ENCODE assay signal across 8 cellular contexts in genomic region chr9:2872307-2872940, GRCh38. TPM values are rescaled to one million over a fixed set of nuclear protein-coding genes. Genes with fewer than 3 reads are reported as not detected.
DNase-seq lines count a peak whose midpoint lies in the region; ATAC-seq and TF ChIP-seq lines count a peak whose summit lies in the region.
"Had no signal": no experiment of that assay in that cellular context is flagged by ENCODE, and none has a peak within 500 bp of the region (broad histone marks: within the 10 kb centered on the region; RNA-seq: fewer than 3 reads in every experiment).

No MANE protein-coding gene starts in this region.

- H3K4me3 ChIP-seq in GM06990 (replicated peaks; ENCODE audit: low read depth, low read length) (no peak overlapping the region), body of pancreas (no peak overlapping the region), upper lobe of right lung (no peak overlapping the region)
- H3K4me3 ChIP-seq: SK-N-MC had no signal

- WGBS in body of pancreas, 2 donors, result 12 to 13% methylated on average over 6 of the region's 6 CpGs

- H3K27ac ChIP-seq in body of pancreas (no peak overlapping the region), upper lobe of right lung (no peak overlapping the region)
- H3K27ac ChIP-seq: SK-N-MC had no signal

- no peaks in the 10 kb centered on the region for H3K4me1 ChIP-seq in body of pancreas
- H3K4me1 ChIP-seq in upper lobe of right lung, result no peaks in the 10 kb centered on the region

- TF ChIP-seq CTCF in GM06990 (IDR thresholded peaks at IDR 0.05; ENCODE audit: insufficient read depth, low read length, poor library complexity, severe bottlenecking), result peak; percentile 30
- peak in 6 of 7 experiments; percentile 9 to 58 (median 36) for TF ChIP-seq CTCF in body of pancreas (IDR thresholded peaks at IDR 0.05)
- no peak for TF ChIP-seq CTCF in upper lobe of right lung (IDR thresholded peaks at IDR 0.05)

- no peaks in the 10 kb centered on the region for H3K36me3 ChIP-seq in GM06990 (ENCODE audit: control insufficient read depth, insufficient read depth, low read length)
- no peaks in the 10 kb centered on the region for H3K36me3 ChIP-seq in body of pancreas (replicated peaks in 1 of 2; ENCODE audit: insufficient read depth in 1 of 2, low read depth in 2 of 2)
- H3K36me3 ChIP-seq in upper lobe of right lung, result no peaks in the 10 kb centered on the region

- intact Hi-C loops in body of pancreas (cut with DNase I), result loop anchor here (10.0 kb wide), 1 partner anchor 312 kb away; no protein-coding TSS in a partner anchor
- intact Hi-C loops in upper lobe of right lung (cut with DNase I), result no loop called here

- no peak for TF ChIP-seq POLR2A in body of pancreas (IDR thresholded peaks at IDR 0.05)

- ATAC-seq in body of pancreas (no peak), HG03354 (IDR thresholded peaks at IDR 0.05; ENCODE audit: poor library complexity, severe bottlenecking, unreplicated experiment) (no peak), upper lobe of right lung (no peak)

- H3K27me3 ChIP-seq in GM06990 (replicated peaks; ENCODE audit: control insufficient read depth, insufficient read depth, low read length) (no peaks in the 10 kb centered on the region; the same call in none of the 2 replicates), body of pancreas (no peaks in the 10 kb centered on the region), upper lobe of right lung (peaks cover 4% of the 10 kb centered on the region)

- H3K9me3 ChIP-seq in body of pancreas (no peaks in the 10 kb centered on the region), upper lobe of right lung (no peaks in the 10 kb centered on the region)

- no peak for DNase-seq in GM06990 (ENCODE audit: extremely low read depth, insufficient read length)
- peak; percentile 35 for DNase-seq in NCI-H1092 treated with DMSO at 0.1 percent for 48 hours (lab: John Stamatoyannopoulos, UW)
- peak in 2 of 4 donors; percentile 7 to 8 for DNase-seq in body of pancreas
- DNase-seq in myocyte (ENCODE audit: low read depth), result peak; percentile 56
- no peak for DNase-seq in upper lobe of right lung
- no peak for DNase-seq in stimulated activated CD4-positive, alpha-beta T cell treated with anti-CD3 and anti-CD28 coated beads, Interleukin-12 subunit alpha, Interleukin-12 subunit beta, amount 100 ng/mL, for 4 hours

RNA-seq across cellular contexts. Expression of gene PUM3, which starts 28.5 kb away (rescaled TPM):
- total RNA-seq in body of pancreas (100 to 1,000 TPM in 1 of 2 donors, 10 to 100 TPM in 1; 24.4 to 116 TPM), myocyte (37.9 and 45.2 TPM in 2 replicates), upper lobe of right lung (40.4 TPM)
- 14.0 TPM for polyA plus RNA-seq in myocyte (2012)

Comparison
In these comparisons a context has a peak if more than half of its experiments do, and no peak if none do; other contexts are left out.
1. DNase-seq: peak in NCI-H1092 treated with DMSO at 0.1 percent for 48 hours (single experiment) and myocyte (single experiment); none in GM06990 (single experiment), upper lobe of right lung (single experiment) and stimulated activated CD4-positive, alpha-beta T cell treated with anti-CD3 and anti-CD28 coated beads, Interleukin-12 subunit alpha, Interleukin-12 subunit beta, amount 100 ng/mL, for 4 hours (single experiment).